In genomic region chr12:6949063-6949594, GRCh38 we compare ENCODE assay signal across 10 cellular contexts. TPM values are rescaled to one million over a fixed set of nuclear protein-coding genes. Genes with fewer than 3 reads are reported as not detected.
DNase-seq lines count a peak whose midpoint lies in the region; ATAC-seq, FAIRE-seq and TF ChIP-seq lines count a peak whose summit lies in the region.
"Had no signal": no experiment of that assay in that cellular context is flagged by ENCODE, and none has a peak within 500 bp of the region (broad histone marks: within the 10 kb centered on the region; RNA-seq: fewer than 3 reads in every experiment).

No MANE protein-coding gene starts in this region.

- no peaks in the 10 kb centered on the region for H3K36me3 ChIP-seq in ACC112 (ENCODE audit: insufficient read depth, low read length)
- peaks cover 17% of the 10 kb centered on the region for H3K36me3 ChIP-seq in lower lobe of right lung
- no peaks in the 10 kb centered on the region for H3K36me3 ChIP-seq in SJCRH30

- H3K27me3 Mint-ChIP-seq in activated CD8-positive, alpha-beta T cell treated with anti-CD3 and anti-CD28 coated beads for 36 hours: no peaks in the 10 kb centered on the region

- peaks cover 10% of the 10 kb centered on the region for H3K4me1 ChIP-seq in ACC112 (ENCODE audit: control insufficient read depth, insufficient read depth, low read length, unreplicated experiment)
- H3K4me1 ChIP-seq in lower lobe of right lung: peaks cover 55% of the 10 kb centered on the region
- peaks cover 10% of the 10 kb centered on the region for H3K4me1 ChIP-seq in SJCRH30

- peak; percentile 89 for FAIRE-seq in GM18507 (lab: Jason Lieb, UNC)
- FAIRE-seq: keratinocyte had no signal

- H3K27me3 ChIP-seq in ACC112 (ENCODE audit: insufficient read depth, low read length) (no peaks in the 10 kb centered on the region), lower lobe of right lung (ENCODE audit: low read depth) (no peaks in the 10 kb centered on the region), SJCRH30 (no peaks in the 10 kb centered on the region)
- H3K27me3 ChIP-seq: dorsolateral prefrontal cortex had no signal

- DNase-seq in GM18507 (ENCODE audit: extremely low spot score, insufficient read length, low read depth): no peak
- peak; percentile 61 for DNase-seq in activated CD8-positive, alpha-beta T cell treated with anti-CD3 and anti-CD28 coated beads for 36 hours
- DNase-seq in lower lobe of right lung: peak; percentile 78
- no peak for DNase-seq in hepatic stellate cell (ENCODE audit: low spot score)
- no peak for DNase-seq in DMS 273 (lab: John Stamatoyannopoulos, UW; ENCODE audit: unreplicated experiment)
- DNase-seq in SJCRH30: no peak
- DNase-seq: dorsolateral prefrontal cortex had no signal

- no peak for TF ChIP-seq CTCF in activated CD8-positive, alpha-beta T cell treated with anti-CD3 and anti-CD28 coated beads for 36 hours (IDR thresholded peaks at IDR 0.05)
- TF ChIP-seq CTCF in lower lobe of right lung (IDR thresholded peaks at IDR 0.05): peak; percentile 35

- POLR2A ChIA-PET in activated CD8-positive, alpha-beta T cell treated with anti-CD3 and anti-CD28 coated beads for 36 hours (lab: Charles Lee): interaction anchor here (0.8 to 36.0 kb wide), 4 partner anchors 5 to 29 kb away, joined by 3 to 1266 read pairs (median 654); partner anchors contain the start of genes ATN1, C12orf57, EMG1 and PHB2

- H3K79me2 ChIP-seq in ACC112 (ENCODE audit: control insufficient read depth, insufficient read depth, low read length, unreplicated experiment): peaks cover 3% of the 10 kb centered on the region

- H3K36me3 Mint-ChIP-seq in activated CD8-positive, alpha-beta T cell treated with anti-CD3 and anti-CD28 coated beads for 36 hours (ENCODE audit: low read depth): peaks cover 52% of the 10 kb centered on the region

- CTCF ChIA-PET in activated CD8-positive, alpha-beta T cell treated with anti-CD3 and anti-CD28 coated beads for 36 hours (lab: Charles Lee): interaction anchor here (1.3 to 22.8 kb wide), 7 partner anchors 11 to 159 kb away, joined by 3 to 460 read pairs (median 8); partner anchors contain the start of gene SPSB2

- no peak overlapping the region for H3K4me3 ChIP-seq in ACC112 (ENCODE audit: low read depth, low read length)
- H3K4me3 ChIP-seq in lower lobe of right lung: no peak overlapping the region
- no peak overlapping the region for H3K4me3 ChIP-seq in SJCRH30
- H3K4me3 ChIP-seq: dorsolateral prefrontal cortex had no signal

- intact Hi-C loops in activated CD8-positive, alpha-beta T cell treated with anti-CD3 and anti-CD28 coated beads for 36 hours (cut with micrococcal nuclease): loop anchor here (10.0 kb wide), 1 partner anchor 156 kb away; the partner anchor contains the start of gene C1RL
- intact Hi-C loops in lower lobe of right lung (cut with DNase I): no loop called here

- H3K27ac ChIP-seq in ACC112 (ENCODE audit: low read depth, low read length) (no peak overlapping the region), lower lobe of right lung (peak overlapping the region; percentile 53), SJCRH30 (no peak overlapping the region)

- H2AFZ ChIP-seq in ACC112 (ENCODE audit: low read length, unreplicated experiment): peak overlapping the region; percentile 50

- H3K9me3 ChIP-seq in lower lobe of right lung (no peaks in the 10 kb centered on the region), SJCRH30 (replicated peaks) (no peaks in the 10 kb centered on the region)

- ATAC-seq in activated CD8-positive, alpha-beta T cell treated with anti-CD3 and anti-CD28 coated beads for 36 hours: no peak
- no peak for ATAC-seq in lower lobe of right lung
- no peak for ATAC-seq in GM21447 (IDR thresholded peaks at IDR 0.05; ENCODE audit: unreplicated experiment)

- peaks cover 51% of the 10 kb centered on the region for H3K4me1 Mint-ChIP-seq in activated CD8-positive, alpha-beta T cell treated with anti-CD3 and anti-CD28 coated beads for 36 hours (ENCODE audit: low read depth)

- H3K27ac Mint-ChIP-seq in activated CD8-positive, alpha-beta T cell treated with anti-CD3 and anti-CD28 coated beads for 36 hours: peak overlapping the region; percentile 93

- H3K4me3 Mint-ChIP-seq in activated CD8-positive, alpha-beta T cell treated with anti-CD3 and anti-CD28 coated beads for 36 hours: peak overlapping the region; percentile 70

- no peaks in the 10 kb centered on the region for H3K9me3 Mint-ChIP-seq in activated CD8-positive, alpha-beta T cell treated with anti-CD3 and anti-CD28 coated beads for 36 hours

RNA-seq across cellular contexts. Expression of gene PTPN6, which starts 2.0 kb away (rescaled TPM):
- total RNA-seq in activated CD8-positive, alpha-beta T cell treated with anti-CD3 and anti-CD28 coated beads for 36 hours: 100 to 1,000 TPM; 485 to 489 TPM
- total RNA-seq in lower lobe of right lung: 209 TPM
- total RNA-seq in SJCRH30 (2014; rRNA removed; shearing (Covaris generic)): 0.18 and 0.38 TPM in 2 replicates

RNA-seq across cellular contexts. Expression of gene C12orf57, which starts 5.3 kb away (rescaled TPM):
- 100 to 1,000 TPM; 226 to 244 TPM for total RNA-seq in activated CD8-positive, alpha-beta T cell treated with anti-CD3 and anti-CD28 coated beads for 36 hours
- 181 TPM for total RNA-seq in lower lobe of right lung
- 193 and 245 TPM in 2 replicates for total RNA-seq in SJCRH30 (2014; rRNA removed; shearing (Covaris generic))

RNA-seq across cellular contexts. Expression of gene RNU7-1, which starts 5.5 kb away (rescaled TPM):
- not detected for total RNA-seq in activated CD8-positive, alpha-beta T cell treated with anti-CD3 and anti-CD28 coated beads for 36 hours
- total RNA-seq in lower lobe of right lung: not detected
- total RNA-seq in SJCRH30 (2014; rRNA removed; shearing (Covaris generic)): not detected in 2 replicates
- total RNA-seq: dorsolateral prefrontal cortex had no signal

RNA-seq across cellular contexts. Expression of gene PHB2, which starts 21.3 kb away (rescaled TPM):
- 100 to 1,000 TPM; 419 to 428 TPM for total RNA-seq in activated CD8-positive, alpha-beta T cell treated with anti-CD3 and anti-CD28 coated beads for 36 hours
- total RNA-seq in lower lobe of right lung: 138 TPM
- 310 and 322 TPM in 2 replicates for total RNA-seq in SJCRH30 (2014; rRNA removed; shearing (Covaris generic))

RNA-seq across cellular contexts. Expression of gene ATN1, which starts 21.4 kb away (rescaled TPM):
- total RNA-seq in activated CD8-positive, alpha-beta T cell treated with anti-CD3 and anti-CD28 coated beads for 36 hours: 10 to 100 TPM; 26.4 to 28.5 TPM
- total RNA-seq in lower lobe of right lung: 123 TPM
- 13.2 and 14.2 TPM in 2 replicates for total RNA-seq in SJCRH30 (2014; rRNA removed; shearing (Covaris generic))

Comparison
In these comparisons a context has a peak if more than half of its experiments do, and no peak if none do; other contexts are left out.
1. DNase-seq: peak in activated CD8-positive, alpha-beta T cell treated with anti-CD3 and anti-CD28 coated beads for 36 hours (single experiment) and lower lobe of right lung (single experiment); none in GM18507 (single experiment), hepatic stellate cell (single experiment), DMS 273 (single experiment) and SJCRH30 (0 of 2).
2. RNA of gene PTPN6, which starts 2.0 kb away (total RNA-seq): 485 to 489 TPM in activated CD8-positive, alpha-beta T cell treated with anti-CD3 and anti-CD28 coated beads for 36 hours and 209 TPM in lower lobe of right lung (single experiment); 0.18 to 0.38 TPM in SJCRH30; every median in the first group is over 100 times any median in the second.